Comparison of ENCODE assay signal across 8 cellular contexts in the genomic region with DNA sequence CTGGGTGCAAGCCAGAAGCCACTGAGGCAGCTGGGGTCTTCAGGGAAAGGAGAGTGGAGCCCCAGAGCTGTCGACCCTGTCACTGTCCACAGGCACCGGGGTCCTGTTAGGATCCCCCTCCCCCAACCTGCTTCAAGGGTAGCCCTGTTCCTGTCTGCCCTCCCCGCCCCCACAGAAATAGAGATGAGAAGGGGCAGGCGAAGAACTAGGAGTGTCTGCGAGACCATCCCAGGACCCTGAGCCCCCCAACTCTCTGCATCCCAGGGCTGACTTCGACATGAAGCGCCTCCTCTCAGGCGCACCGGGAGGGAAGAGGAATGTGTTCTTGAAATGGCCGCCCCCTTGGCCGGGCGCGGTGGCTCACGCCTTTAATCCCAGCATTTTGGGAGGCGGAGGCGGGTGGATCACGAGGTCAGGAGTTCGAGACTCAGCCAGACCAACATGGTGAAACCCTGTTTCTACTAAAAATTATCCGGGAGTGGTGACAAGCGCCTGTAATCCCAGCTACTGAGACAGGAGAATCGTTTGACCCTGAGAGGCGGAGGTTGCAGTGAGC. TPM values are rescaled to one million over a fixed set of nuclear protein-coding genes. Genes with fewer than 3 reads are reported as not detected.
DNase-seq lines count a peak whose midpoint lies in the region; ATAC-seq and TF ChIP-seq lines count a peak whose summit lies in the region.

No MANE protein-coding gene starts in this region.

- no peaks in the 10 kb centered on the region for H3K27me3 ChIP-seq in CD4-positive, CD25-positive, alpha-beta regulatory T cell (ENCODE audit: control insufficient read depth, insufficient read depth, low read length)
- H3K27me3 ChIP-seq in GM23248 (replicated peaks; ENCODE audit: insufficient read depth) (no peaks in the 10 kb centered on the region), SJSA1 (replicated peaks) (no peaks in the 10 kb centered on the region), esophagus squamous epithelium (no peaks in the 10 kb centered on the region)

- WGBS in GM23248 (ENCODE audit: low coverage in 1 of 2, low lambda C conversion rate in 2 of 2, missing lambda C conversion rate in 2 of 2), 2 experiments: 15 to 22% methylated on average over 21 to 22 of the region's 22 CpGs
- WGBS in esophagus squamous epithelium, 2 donors: 0 to 40% methylated on average over 2 to 6 of the region's 22 CpGs

- peaks cover 0 to 2% (median 0%) of the 10 kb centered on the region in 7 donors for H3K9me3 Mint-ChIP-seq in CD4-positive, CD25-positive, alpha-beta regulatory T cell
- H3K9me3 Mint-ChIP-seq in neural crest cell: no peaks in the 10 kb centered on the region

- H3K9me2 ChIP-seq in GM23248 (ENCODE audit: insufficient read depth): no peaks in the 10 kb centered on the region

- peaks cover 8% of the 10 kb centered on the region for H3K27me3 Mint-ChIP-seq in CD4-positive, CD25-positive, alpha-beta regulatory T cell
- H3K27me3 Mint-ChIP-seq in neural crest cell (ENCODE audit: low read depth): no peaks in the 10 kb centered on the region

- no peaks in the 10 kb centered on the region for H4K20me1 ChIP-seq in GM23248 (ENCODE audit: insufficient read depth)

- peaks cover 14% of the 10 kb centered on the region for H3K4me1 ChIP-seq in CD4-positive, CD25-positive, alpha-beta regulatory T cell (ENCODE audit: control insufficient read depth, insufficient read depth, low read length, poor library complexity, severe bottlenecking)
- 0 out of 2 replicates have a peak, but pooled peaks cover 7% of the 10 kb centered on the region for H3K4me1 ChIP-seq in GM23248 (ENCODE audit: insufficient read depth)
- peaks cover 20% of the 10 kb centered on the region for H3K4me1 ChIP-seq in SJSA1 (replicated peaks)
- peaks cover 0 to 33% (median 7%) of the 10 kb centered on the region in 3 donors for H3K4me1 ChIP-seq in esophagus squamous epithelium

- peak overlapping the region; percentile 67 for H3K4me2 ChIP-seq in GM23248 (ENCODE audit: unreplicated experiment)

- peak overlapping the region; percentile 32 for H3K4me3 ChIP-seq in CD4-positive, CD25-positive, alpha-beta regulatory T cell (ENCODE audit: low read depth, low read length)
- H3K4me3 ChIP-seq in GM23248: peak overlapping the region; percentile 94
- peak overlapping the region; percentile 84 for H3K4me3 ChIP-seq in SJSA1
- H3K4me3 ChIP-seq in esophagus squamous epithelium: peak overlapping the region; percentile 62 to 92 (median 76)

- TF ChIP-seq POLR2A in esophagus squamous epithelium (IDR thresholded peaks at IDR 0.05): no peak

- peaks cover 19% of the 10 kb centered on the region for H3K79me2 ChIP-seq in GM23248 (ENCODE audit: insufficient read depth)

- peaks cover 0 to 15% (median 10%) of the 10 kb centered on the region in 4 donors for H3K4me1 Mint-ChIP-seq in CD4-positive, CD25-positive, alpha-beta regulatory T cell
- peaks cover 21% of the 10 kb centered on the region for H3K4me1 Mint-ChIP-seq in neural crest cell

- in situ Hi-C loops in GM23248 (cut with MboI): no loop called here

- H2AFZ ChIP-seq in GM23248: peak overlapping the region; percentile 89

- no peaks in the 10 kb centered on the region for H3K9me3 ChIP-seq in CD4-positive, CD25-positive, alpha-beta regulatory T cell (ENCODE audit: control insufficient read depth in 2 of 2, low read length in 2 of 2)
- H3K9me3 ChIP-seq in GM23248 (ENCODE audit: low read depth) (no peaks in the 10 kb centered on the region), SJSA1 (replicated peaks) (peaks cover 4% of the 10 kb centered on the region), esophagus squamous epithelium (no peaks in the 10 kb centered on the region)

- peak overlapping the region in 1 of 3 donors; percentile 20 for H3K27ac Mint-ChIP-seq in CD4-positive, CD25-positive, alpha-beta regulatory T cell
- H3K27ac Mint-ChIP-seq in neural crest cell (ENCODE audit: unreplicated experiment): no peak overlapping the region

- 0 out of 2 replicates have a peak, but pooled peaks cover 6% of the 10 kb centered on the region for H3F3A ChIP-seq in GM23248 (ENCODE audit: insufficient read depth)

- peaks cover 5% of the 10 kb centered on the region for H3K36me3 Mint-ChIP-seq in CD4-positive, CD25-positive, alpha-beta regulatory T cell
- H3K36me3 Mint-ChIP-seq in neural crest cell (ENCODE audit: low read depth): peaks cover 2% of the 10 kb centered on the region

- no peak for DNase-seq in CD4-positive, CD25-positive, alpha-beta regulatory T cell
- no peak for DNase-seq in GM23248
- no peak for DNase-seq in SJSA1 (ENCODE audit: low read depth in 1 of 2, low spot score in 2 of 2)
- no peak for DNase-seq in esophagus squamous epithelium (lab: John Stamatoyannopoulos, UW)
- DNase-seq in neural crest cell (ENCODE audit: low read depth, low spot score): no peak
- no peak for DNase-seq in NCI-H1694 (lab: John Stamatoyannopoulos, UW)
- no peak for DNase-seq in AML-193 (lab: John Stamatoyannopoulos, UW)
- no peak for DNase-seq in NCI-H2107 treated with DMSO at 0.1 percent for 48 hours (lab: John Stamatoyannopoulos, UW; ENCODE audit: unreplicated experiment)

- intact Hi-C loops in esophagus squamous epithelium (cut with DNase I): no loop called here

- H3K27ac ChIP-seq in CD4-positive, CD25-positive, alpha-beta regulatory T cell (ENCODE audit: insufficient read depth, low read length, poor library complexity, severe bottlenecking): peak overlapping the region; percentile 33
- peak overlapping the region; percentile 48 for H3K27ac ChIP-seq in GM23248
- peak overlapping the region; percentile 82 for H3K27ac ChIP-seq in SJSA1
- peak overlapping the region; percentile 93 to 96 (median 94) for H3K27ac ChIP-seq in esophagus squamous epithelium

- H3K4me3 Mint-ChIP-seq in CD4-positive, CD25-positive, alpha-beta regulatory T cell: peak overlapping the region; percentile 69 to 88 (median 84)
- peak overlapping the region; percentile 84 for H3K4me3 Mint-ChIP-seq in neural crest cell

- TF ChIP-seq CTCF in esophagus squamous epithelium (IDR thresholded peaks at IDR 0.05): no peak
- TF ChIP-seq CTCF in neural crest cell (conservative IDR thresholded peaks at IDR 0.05): no peak

- H3K36me3 ChIP-seq in CD4-positive, CD25-positive, alpha-beta regulatory T cell (ENCODE audit: control insufficient read depth, insufficient read depth, low read length): no peaks in the 10 kb centered on the region
- H3K36me3 ChIP-seq in GM23248 (ENCODE audit: low read depth) (no peaks in the 10 kb centered on the region), SJSA1 (no peaks in the 10 kb centered on the region), esophagus squamous epithelium (no peaks in the 10 kb centered on the region)

- ATAC-seq in CD4-positive, CD25-positive, alpha-beta regulatory T cell (ENCODE audit: low read depth in 2 of 2): no peak

- peak overlapping the region; percentile 89 for H3K9ac ChIP-seq in GM23248

RNA-seq across cellular contexts. Expression of a gene that starts 0.6 kb away (rescaled TPM):
- 2.0 TPM for total RNA-seq in CD4-positive, CD25-positive, alpha-beta regulatory T cell
- under 1 TPM; 0.06 to 0.49 (median 0.27) TPM for polyA plus RNA-seq in CD4-positive, CD25-positive, alpha-beta regulatory T cell
- 2.5 and 3.3 TPM in 2 replicates for total RNA-seq in GM23248 (2014; rRNA removed; shearing (Covaris generic))
- 1.0 and 1.2 TPM in 2 replicates for polyA plus RNA-seq in GM23248 (2016; fragmentation: Nextera tagmentation; extraction: Ambion mirVana)
- 1.8 and 4.3 TPM in 2 replicates for total RNA-seq in SJSA1 (2014; rRNA removed; shearing (Covaris generic))
- total RNA-seq in esophagus squamous epithelium (1 to 10 TPM in 3 of 4 donors, under 1 TPM in 1; 0.91 to 2.7 (median 1.1) TPM), neural crest cell (11.4 and 13.0 TPM in 2 replicates)

RNA-seq across cellular contexts. Expression of a gene that starts 2.7 kb away (rescaled TPM):
- total RNA-seq in CD4-positive, CD25-positive, alpha-beta regulatory T cell: 0.89 TPM
- polyA plus RNA-seq in CD4-positive, CD25-positive, alpha-beta regulatory T cell: 1 to 10 TPM in 2 of 4 donors, under 1 TPM in 1, not detected in 1; 0.74 to 4.5 (median 2.1) TPM
- total RNA-seq in GM23248 (2014; rRNA removed; shearing (Covaris generic)): not detected in 2 replicates
- polyA plus RNA-seq in GM23248 (2016; fragmentation: Nextera tagmentation; extraction: Ambion mirVana): not detected in 2 replicates
- total RNA-seq in SJSA1 (2014; rRNA removed; shearing (Covaris generic)): not detected in 2 replicates
- total RNA-seq in esophagus squamous epithelium: not detected
- total RNA-seq in neural crest cell: not detected in 2 replicates

RNA-seq across cellular contexts. Expression of a gene that starts 11.3 kb away (rescaled TPM):
- total RNA-seq in CD4-positive, CD25-positive, alpha-beta regulatory T cell: 0.96 TPM
- polyA plus RNA-seq in CD4-positive, CD25-positive, alpha-beta regulatory T cell: 1 to 10 TPM in 1 of 4 donors, under 1 TPM in 3; 0.76 to 1.6 (median 0.85) TPM
- total RNA-seq in GM23248 (2014; rRNA removed; shearing (Covaris generic)): 0.13 TPM in 1 of 2 replicates, not detected in the other
- 0.41 and 0.54 TPM in 2 replicates for polyA plus RNA-seq in GM23248 (2016; fragmentation: Nextera tagmentation; extraction: Ambion mirVana)
- total RNA-seq in SJSA1 (2014; rRNA removed; shearing (Covaris generic)): not detected in 2 replicates
- total RNA-seq in esophagus squamous epithelium (not detected), neural crest cell (0.41 and 0.79 TPM in 2 replicates)

RNA-seq across cellular contexts. Expression of a gene that starts 16.3 kb away (rescaled TPM):
- 30.6 TPM for total RNA-seq in CD4-positive, CD25-positive, alpha-beta regulatory T cell
- 10 to 100 TPM; 16.3 to 31.7 (median 19.8) TPM for polyA plus RNA-seq in CD4-positive, CD25-positive, alpha-beta regulatory T cell
- total RNA-seq in GM23248 (2014; rRNA removed; shearing (Covaris generic)): 1.6 TPM in 1 of 2 replicates, not detected in the other
- 20.3 and 22.3 TPM in 2 replicates for polyA plus RNA-seq in GM23248 (2016; fragmentation: Nextera tagmentation; extraction: Ambion mirVana)
- 6.4 and 47.7 TPM in 2 replicates for total RNA-seq in SJSA1 (2014; rRNA removed; shearing (Covaris generic))
- total RNA-seq in esophagus squamous epithelium (10 to 100 TPM in 2 of 4 donors, 1 to 10 TPM in 2; 7.7 to 13.9 (median 10.4) TPM), neural crest cell (35.8 and 38.8 TPM in 2 replicates)

RNA-seq across cellular contexts. Expression of a gene that starts 21.1 kb away (rescaled TPM):
- 0.52 TPM for total RNA-seq in CD4-positive, CD25-positive, alpha-beta regulatory T cell
- polyA plus RNA-seq in CD4-positive, CD25-positive, alpha-beta regulatory T cell: 1 to 10 TPM in 2 of 4 donors, under 1 TPM in 1, not detected in 1; 0.99 to 1.7 (median 1.0) TPM
- total RNA-seq in GM23248 (2014; rRNA removed; shearing (Covaris generic)): 2.9 and 18.2 TPM in 2 replicates
- 1.3 and 2.5 TPM in 2 replicates for polyA plus RNA-seq in GM23248 (2016; fragmentation: Nextera tagmentation; extraction: Ambion mirVana)
- 14.5 and 32.4 TPM in 2 replicates for total RNA-seq in SJSA1 (2014; rRNA removed; shearing (Covaris generic))
- total RNA-seq in esophagus squamous epithelium (1 to 10 TPM in 2 of 4 donors, under 1 TPM in 2; 0.34 to 1.6 (median 1.1) TPM), neural crest cell (10.8 and 11.2 TPM in 2 replicates)

Comparison
In these comparisons a context has a peak if more than half of its experiments do, and no peak if none do; other contexts are left out.
1. H3K27ac ChIP-seq: peak in every context shown above with its lines; median percentile 94 in esophagus squamous epithelium; 82 in SJSA1; 48 in GM23248; 33 in CD4-positive, CD25-positive, alpha-beta regulatory T cell.
2. H3K4me3 ChIP-seq: peak in every context shown above with its lines; median percentile 94 in GM23248; 84 in SJSA1; 76 in esophagus squamous epithelium; 32 in CD4-positive, CD25-positive, alpha-beta regulatory T cell.